Comparison of ENCODE assay signal across 11 cellular contexts in genomic region chr3:52539010-52539653, GRCh38. TPM values are rescaled to one million over a fixed set of nuclear protein-coding genes. Genes with fewer than 3 reads are reported as not detected.
A peak's percentile ranks its signal among the peaks of the same experiment; 100 is the strongest.
DNase-seq lines count a peak whose midpoint lies in the region; ATAC-seq, FAIRE-seq and TF ChIP-seq lines count a peak whose summit lies in the region.
"Had no signal": no experiment of that assay in that cellular context is flagged by ENCODE, and none has a peak within 500 bp of the region (broad histone marks: within the 10 kb centered on the region; RNA-seq: fewer than 3 reads in every experiment).

No MANE protein-coding gene starts in this region.

- in situ Hi-C loops in ACHN (cut with HindIII; ENCODE audit: low pct_ligation_motif_present, low pct_unique_long_range_greater_than_20kb, low sequenced_read_pairs) = no loop called here

- H3K4me1 ChIP-seq in astrocyte (ENCODE audit: insufficient read depth, low read length) (peaks cover 38% of the 10 kb centered on the region), parathyroid adenoma (peaks cover 26% of the 10 kb centered on the region), pancreas (peaks cover 12 to 25% (median 13%) of the 10 kb centered on the region in 3 donors)

- H3K36me3 Mint-ChIP-seq in astrocyte (ENCODE audit: low read depth, unreplicated experiment) = peaks cover 13% of the 10 kb centered on the region

- H3K4me2 ChIP-seq in astrocyte (ENCODE audit: low read length) (peak overlapping the region; percentile 73), parathyroid adenoma (ENCODE audit: low read length) (peak overlapping the region; percentile 43)

- H4K20me1 ChIP-seq in astrocyte (ENCODE audit: insufficient read depth, low read length) = peaks cover 61% of the 10 kb centered on the region

- H3K27ac ChIP-seq in astrocyte (ENCODE audit: low read depth, low read length) = no peak overlapping the region
- no peak overlapping the region for H3K27ac ChIP-seq in parathyroid adenoma
- no peak overlapping the region for H3K27ac ChIP-seq in pancreas
- H3K27ac ChIP-seq: thoracic aorta had no signal

- intact Hi-C loops in pancreas (cut with DNase I) = no loop called here

- ATAC-seq in pancreas = no peak
- ATAC-seq in GM21576 (IDR thresholded peaks at IDR 0.05; ENCODE audit: unreplicated experiment) = no peak

- H3K4me3 ChIP-seq in astrocyte (ENCODE audit: insufficient read depth, low read depth, low read length) (no peak overlapping the region), parathyroid adenoma (ENCODE audit: low read depth, low read length) (no peak overlapping the region), pancreas (no peak overlapping the region)

- H3K9me3 ChIP-seq in astrocyte (ENCODE audit: insufficient read depth, low read depth, low read length) (no peaks in the 10 kb centered on the region), parathyroid adenoma (ENCODE audit: control insufficient read depth, low read length) (no peaks in the 10 kb centered on the region), pancreas (no peaks in the 10 kb centered on the region)
- H3K9me3 ChIP-seq: thoracic aorta had no signal

- H2AFZ ChIP-seq in astrocyte (ENCODE audit: low read depth, low read length) = no peak overlapping the region
- no peak overlapping the region for H2AFZ ChIP-seq in parathyroid adenoma

- no peaks in the 10 kb centered on the region for H3K27me3 Mint-ChIP-seq in astrocyte (ENCODE audit: low read depth, unreplicated experiment)

- no peaks in the 10 kb centered on the region for H3K9me3 Mint-ChIP-seq in astrocyte (ENCODE audit: unreplicated experiment)

- H3K27me3 ChIP-seq in astrocyte (ENCODE audit: insufficient read depth, low read length) (no peaks in the 10 kb centered on the region), parathyroid adenoma (ENCODE audit: control insufficient read depth, insufficient read depth, low read length) (no peaks in the 10 kb centered on the region), pancreas (no peaks in the 10 kb centered on the region)

- TF ChIP-seq CTCF in astrocyte (IDR thresholded peaks at IDR 0.05; ENCODE audit: insufficient read depth, low read depth, low read length) (no peak), parathyroid adenoma (IDR thresholded peaks at IDR 0.05) (no peak), pancreas (IDR thresholded peaks at IDR 0.05) (no peak)

- H3K36me3 ChIP-seq in astrocyte (ENCODE audit: insufficient read depth, low read length) (peaks cover 10% of the 10 kb centered on the region), parathyroid adenoma (ENCODE audit: control insufficient read depth, insufficient read depth, low read length) (no peaks in the 10 kb centered on the region), pancreas (no peaks in the 10 kb centered on the region)
- H3K36me3 ChIP-seq: thoracic aorta had no signal

- H3K79me2 ChIP-seq in astrocyte (ENCODE audit: insufficient read depth, low read length) (peaks cover 67% of the 10 kb centered on the region), parathyroid adenoma (peaks cover 19% of the 10 kb centered on the region)

- FAIRE-seq in astrocyte (lab: Jason Lieb, UNC) (no peak), pancreas (lab: Jason Lieb, UNC) (no peak)

- H3K9ac ChIP-seq in astrocyte (ENCODE audit: low read length) (no peak overlapping the region), parathyroid adenoma (no peak overlapping the region)

- peak overlapping the region; percentile 99 for H3K4me3 Mint-ChIP-seq in astrocyte (ENCODE audit: unreplicated experiment)

- DNase-seq in NOMO-1 treated with DMSO at 0.1 percent for 48 hours (lab: John Stamatoyannopoulos, UW; ENCODE audit: unreplicated experiment) (peak; percentile 20), NOMO-1 treated with dmso at 0.1 percent for 144 hours (lab: John Stamatoyannopoulos, UW; ENCODE audit: unreplicated experiment) (no peak), MV-4-11 (lab: John Stamatoyannopoulos, UW) (peak; percentile 71), astrocyte (ENCODE audit: low read depth) (no peak), pancreas (no peak), ACHN (no peak)
- DNase-seq: mesenchymal stem cell, NCI-H2081 had no signal

- H3K4me1 Mint-ChIP-seq in astrocyte (ENCODE audit: low read depth, unreplicated experiment) = peaks cover 23% of the 10 kb centered on the region

- WGBS in pancreas, 2 donors = 73 to 90% methylated on average over 5 of the region's 5 CpGs

- no peak overlapping the region for H3K27ac Mint-ChIP-seq in astrocyte (ENCODE audit: unreplicated experiment)

RNA-seq across cellular contexts. Expression of gene UQCC5, which starts 2.7 kb away (rescaled TPM):
- 22.9 and 26.0 TPM in 2 replicates for total RNA-seq in astrocyte
- 10 to 100 TPM in 1 of 6 donors, 1 to 10 TPM in 5; 5.0 to 11.2 (median 7.1) TPM for total RNA-seq in pancreas
- polyA plus RNA-seq in pancreas = 10 to 100 TPM; 25.7 to 41.8 TPM

RNA-seq across cellular contexts. Expression of gene NT5DC2, which starts 5.5 kb away (rescaled TPM):
- total RNA-seq in astrocyte = 178 and 189 TPM in 2 replicates
- total RNA-seq in pancreas = 10 to 100 TPM in 1 of 6 donors, 1 to 10 TPM in 5; 3.5 to 14.5 (median 7.7) TPM
- 10 to 100 TPM; 17.3 to 37.6 TPM for polyA plus RNA-seq in pancreas

RNA-seq across cellular contexts. Expression of gene STAB1, which starts 44.0 kb away (rescaled TPM):
- total RNA-seq in astrocyte = 0.39 TPM in 1 of 2 replicates, not detected in the other
- total RNA-seq in pancreas = 10 to 100 TPM in 5 of 6 donors, 1 to 10 TPM in 1; 8.2 to 57.7 (median 36.3) TPM
- 100 to 1,000 TPM; 122 to 140 TPM for polyA plus RNA-seq in pancreas

Comparison
In these comparisons a context has a peak if more than half of its experiments do, and no peak if none do; other contexts are left out.
1. DNase-seq: peak in NOMO-1 treated with DMSO at 0.1 percent for 48 hours (single experiment) and MV-4-11 (single experiment); none in NOMO-1 treated with dmso at 0.1 percent for 144 hours (single experiment), astrocyte (single experiment), pancreas (0 of 6) and ACHN (single experiment).
2. RNA of gene NT5DC2, which starts 5.5 kb away (total RNA-seq): 178 to 189 TPM in astrocyte; 3.5 to 14.5 TPM in pancreas; every median in the first group is over 10 times any median in the second.